8 cellular contexts compared by ENCODE assay signal in genomic region chr1:235075121-235075954, GRCh38. TPM values are rescaled to one million over a fixed set of nuclear protein-coding genes. Genes with fewer than 3 reads are reported as not detected.
DNase-seq lines count a peak whose midpoint lies in the region; ATAC-seq and TF ChIP-seq lines count a peak whose summit lies in the region.

No MANE protein-coding gene starts in this region.

- H3K36me3 ChIP-seq in skeletal muscle tissue (ENCODE audit: control insufficient read depth in 3 of 3, insufficient read depth in 3 of 3, low read length in 3 of 3) = no peaks in the 10 kb centered on the region

- H3K9me3 ChIP-seq in skeletal muscle tissue (ENCODE audit: control insufficient read depth in 3 of 3, low read length in 3 of 3) = no peaks in the 10 kb centered on the region

- peaks cover 73 to 79% (median 78%) of the 10 kb centered on the region in 3 donors for H3K4me1 ChIP-seq in skeletal muscle tissue (ENCODE audit: control insufficient read depth in 3 of 3, insufficient read depth in 3 of 3, low read length in 3 of 3)

- H3K27ac ChIP-seq in skeletal muscle tissue (ENCODE audit: low read depth, low read length) = peak overlapping the region; percentile 98

- H3K9ac ChIP-seq in skeletal muscle tissue (ENCODE audit: low read depth in 1 of 3, low read length in 3 of 3) = peak overlapping the region; percentile 86 to 94 (median 93)

- DNase-seq in NCI-H1417 (lab: John Stamatoyannopoulos, UW) (peak in 2 of 3 experiments; percentile 4 to 78), NCI-H1417 treated with DMSO at 0.1 percent for 48 hours (lab: John Stamatoyannopoulos, UW) (no peak), left ventricle myocardium superior (peak; percentile 85), NCI-H510A treated with DMSO at 0.1 percent for 48 hours (lab: John Stamatoyannopoulos, UW) (no peak)
- DNase-seq in activated naive CD4-positive, alpha-beta T cell treated with anti-CD3 and anti-CD28 coated beads, Interleukin-2, amount 50 U/mL, for 16 hours = peak; percentile 53

- H3K4me3 ChIP-seq in skeletal muscle tissue (ENCODE audit: low read length in 3 of 3) = peak overlapping the region; percentile 52 to 61 (median 59)

- intact Hi-C loops in left ventricle myocardium superior (cut with micrococcal nuclease) = loop anchor here (5.0 to 10.0 kb wide), 3 partner anchors 81 to 473 kb away; no protein-coding TSS in a partner anchor

- ATAC-seq in HG02885 (IDR thresholded peaks at IDR 0.05; ENCODE audit: poor library complexity, unreplicated experiment) (peak; percentile 73), left ventricle myocardium superior (peak; percentile 76)

- H3K27me3 ChIP-seq in skeletal muscle tissue (ENCODE audit: control insufficient read depth in 3 of 3, insufficient read depth in 3 of 3, low read length in 3 of 3) = no peaks in the 10 kb centered on the region

TF ChIP-seq in PFSK-1, 5 proteins besides CTCF, POLR2A, EP300 and RAD21:
- TF ChIP-seq SIN3A (IDR thresholded peaks at IDR 0.05; ENCODE audit: borderline replicate concordance, insufficient read depth, low read length) (peak; percentile 43; the same call in 1 of the 2 replicates), FOXP2 (optimal IDR thresholded peaks at IDR 0.05; ENCODE audit: borderline replicate concordance, extremely low read depth, extremely low read length, insufficient read depth) (no peak), POLR2AphosphoS5 (IDR thresholded peaks at IDR 0.05; ENCODE audit: low read depth, low read length) (no peak), TAF1 (IDR thresholded peaks at IDR 0.05; ENCODE audit: borderline replicate concordance, insufficient read depth, low read length) (peak; percentile 13; the same call in 1 of the 2 replicates)
- TF ChIP-seq, protein P1, sequence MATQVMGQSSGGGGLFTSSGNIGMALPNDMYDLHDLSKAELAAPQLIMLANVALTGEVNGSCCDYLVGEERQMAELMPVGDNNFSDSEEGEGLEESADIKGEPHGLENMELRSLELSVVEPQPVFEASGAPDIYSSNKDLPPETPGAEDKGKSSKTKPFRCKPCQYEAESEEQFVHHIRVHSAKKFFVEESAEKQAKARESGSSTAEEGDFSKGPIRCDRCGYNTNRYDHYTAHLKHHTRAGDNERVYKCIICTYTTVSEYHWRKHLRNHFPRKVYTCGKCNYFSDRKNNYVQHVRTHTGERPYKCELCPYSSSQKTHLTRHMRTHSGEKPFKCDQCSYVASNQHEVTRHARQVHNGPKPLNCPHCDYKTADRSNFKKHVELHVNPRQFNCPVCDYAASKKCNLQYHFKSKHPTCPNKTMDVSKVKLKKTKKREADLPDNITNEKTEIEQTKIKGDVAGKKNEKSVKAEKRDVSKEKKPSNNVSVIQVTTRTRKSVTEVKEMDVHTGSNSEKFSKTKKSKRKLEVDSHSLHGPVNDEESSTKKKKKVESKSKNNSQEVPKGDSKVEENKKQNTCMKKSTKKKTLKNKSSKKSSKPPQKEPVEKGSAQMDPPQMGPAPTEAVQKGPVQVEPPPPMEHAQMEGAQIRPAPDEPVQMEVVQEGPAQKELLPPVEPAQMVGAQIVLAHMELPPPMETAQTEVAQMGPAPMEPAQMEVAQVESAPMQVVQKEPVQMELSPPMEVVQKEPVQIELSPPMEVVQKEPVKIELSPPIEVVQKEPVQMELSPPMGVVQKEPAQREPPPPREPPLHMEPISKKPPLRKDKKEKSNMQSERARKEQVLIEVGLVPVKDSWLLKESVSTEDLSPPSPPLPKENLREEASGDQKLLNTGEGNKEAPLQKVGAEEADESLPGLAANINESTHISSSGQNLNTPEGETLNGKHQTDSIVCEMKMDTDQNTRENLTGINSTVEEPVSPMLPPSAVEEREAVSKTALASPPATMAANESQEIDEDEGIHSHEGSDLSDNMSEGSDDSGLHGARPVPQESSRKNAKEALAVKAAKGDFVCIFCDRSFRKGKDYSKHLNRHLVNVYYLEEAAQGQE (IDR thresholded peaks at IDR 0.05; ENCODE audit: insufficient read depth in 1 of 2, low read depth in 2 of 2, low read length in 2 of 2) = no peak

RNA-seq across cellular contexts. Expression of gene TOMM20, which starts 53.3 kb away (rescaled TPM):
- polyA plus RNA-seq in PFSK-1 (2012; ENCODE audit: insufficient read length, low read depth) = 152 TPM
- total RNA-seq in left ventricle myocardium superior (95.8 TPM), skeletal muscle tissue (67.8 TPM)

Comparison
In these comparisons a context has a peak if more than half of its experiments do, and no peak if none do; other contexts are left out.
1. DNase-seq: peak in NCI-H1417 (2 of 3), activated naive CD4-positive, alpha-beta T cell treated with anti-CD3 and anti-CD28 coated beads, Interleukin-2, amount 50 U/mL, for 16 hours (single experiment) and left ventricle myocardium superior (single experiment); none in NCI-H1417 treated with DMSO at 0.1 percent for 48 hours (single experiment) and NCI-H510A treated with DMSO at 0.1 percent for 48 hours (single experiment).